In the genomic region with DNA sequence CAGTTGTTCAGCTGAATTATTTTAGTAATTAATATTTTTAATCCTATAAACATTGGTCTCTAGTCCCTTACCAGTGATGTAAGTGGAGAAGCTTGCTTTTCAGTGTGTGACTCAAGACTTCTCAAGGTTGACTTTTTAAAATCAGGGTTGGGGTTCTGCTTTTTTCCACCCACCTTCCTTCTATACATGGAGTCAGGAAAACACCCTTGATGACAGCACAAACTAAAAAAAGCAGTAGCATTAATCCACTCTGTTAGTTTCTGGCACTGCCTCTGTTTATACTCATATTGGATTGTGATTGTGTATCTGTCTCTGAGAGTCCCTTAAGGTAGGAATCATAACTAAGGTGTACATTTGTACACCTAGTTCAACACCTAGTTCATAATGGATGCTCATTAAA, we compare ENCODE assay signal across 20 cellular contexts.
"Had no signal": no experiment of that assay in that cellular context is flagged by ENCODE, and none has a peak within 500 bp of the region (broad histone marks: within the 10 kb centered on the region; RNA-seq: fewer than 3 reads in every experiment).

No MANE protein-coding gene starts in this region.

- H3K36me3 ChIP-seq: cardiac muscle cell, left lung, neutrophil, vagina, WERI-Rb-1 had no signal

- H3K9me3 ChIP-seq: esophagus squamous epithelium, heart right ventricle, left lung, neutrophil, vagina had no signal

- H3K27me3 ChIP-seq: cardiac muscle cell, esophagus squamous epithelium, heart right ventricle, left lung, vagina had no signal

- H3K4me3 ChIP-seq: cardiac muscle cell, esophagus squamous epithelium, heart right ventricle, left lung, vagina had no signal

- H3K36me3 Mint-ChIP-seq: activated naive CD8-positive, alpha-beta T cell; natural killer cell treated with Interleukin-12 subunit alpha and Interleukin-12 subunit beta and Interleukin-15 and Interleukin-18, amount 100 ng/mL, for 72 hours had no signal

- H3K27me3 Mint-ChIP-seq: activated naive CD8-positive, alpha-beta T cell; dendritic cell treated with granulocyte-macrophage colony-stimulating factor and Interleukin-4, amounts not matched to agents 40 ng/mL and 50 ng/mL, for 4 days; natural killer cell treated with Interleukin-12 subunit alpha and Interleukin-12 subunit beta and Interleukin-15 and Interleukin-18, amount 100 ng/mL, for 72 hours had no signal

- H3K27ac Mint-ChIP-seq: activated naive CD8-positive, alpha-beta T cell; dendritic cell treated with granulocyte-macrophage colony-stimulating factor and Interleukin-4, amounts not matched to agents 40 ng/mL and 50 ng/mL, for 4 days; natural killer cell treated with Interleukin-12 subunit alpha and Interleukin-12 subunit beta and Interleukin-15 and Interleukin-18, amount 100 ng/mL, for 72 hours; stimulated activated naive CD8-positive, alpha-beta T cell treated with anti-CD3 and anti-CD28 coated beads, Interleukin-15, amount 100 ng/mL, for 72 hours had no signal

- DNase-seq: activated CD4-positive, alpha-beta T cell treated with anti-CD3 and anti-CD28 coated beads for 1 hour; activated CD4-positive, alpha-beta T cell treated with anti-CD3 and anti-CD28 coated beads, Interleukin-2, amount 50 U/mL, for 48 hours; activated gamma-delta T cell treated with Interleukin-2 at 50 U/mL for 16 hours; effector memory CD4-positive, alpha-beta T cell; esophagus squamous epithelium; heart right ventricle; left lung; mesenchymal stem cell; stimulated activated CD8-positive, alpha-beta memory T cell treated with anti-CD3 and anti-CD28 coated beads, Interleukin-4, amount 100 ng/mL, for 48 hours; stimulated activated naive CD8-positive, alpha-beta T cell treated with anti-CD3 and anti-CD28 coated beads, Interleukin-15, amount 100 ng/mL, for 72 hours; T-helper 2 cell; trophoblast cell; WERI-Rb-1 had no signal

- H3K4me3 Mint-ChIP-seq: activated naive CD8-positive, alpha-beta T cell; dendritic cell treated with granulocyte-macrophage colony-stimulating factor and Interleukin-4, amounts not matched to agents 40 ng/mL and 50 ng/mL, for 4 days; natural killer cell treated with Interleukin-12 subunit alpha and Interleukin-12 subunit beta and Interleukin-15 and Interleukin-18, amount 100 ng/mL, for 72 hours; stimulated activated naive CD8-positive, alpha-beta T cell treated with anti-CD3 and anti-CD28 coated beads, Interleukin-15, amount 100 ng/mL, for 72 hours had no signal

- H3K9ac ChIP-seq: parathyroid adenoma had no signal

- ATAC-seq: left lung; natural killer cell treated with Interleukin-12 subunit alpha and Interleukin-12 subunit beta and Interleukin-15 and Interleukin-18, amount 100 ng/mL, for 72 hours; stimulated activated naive CD8-positive, alpha-beta T cell treated with anti-CD3 and anti-CD28 coated beads, Interleukin-15, amount 100 ng/mL, for 72 hours had no signal

- H3K4me1 ChIP-seq: esophagus squamous epithelium, parathyroid adenoma, vagina had no signal

- H3K27ac ChIP-seq: esophagus squamous epithelium, neutrophil, parathyroid adenoma, vagina, WERI-Rb-1 had no signal

- H3K9me3 Mint-ChIP-seq: dendritic cell treated with granulocyte-macrophage colony-stimulating factor and Interleukin-4, amounts not matched to agents 40 ng/mL and 50 ng/mL, for 4 days; natural killer cell treated with Interleukin-12 subunit alpha and Interleukin-12 subunit beta and Interleukin-15 and Interleukin-18, amount 100 ng/mL, for 72 hours; stimulated activated naive CD8-positive, alpha-beta T cell treated with anti-CD3 and anti-CD28 coated beads, Interleukin-15, amount 100 ng/mL, for 72 hours had no signal
